Comparison of ENCODE assay signal across 21 cellular contexts in genomic region chr13:30398601-30399072, GRCh38. TPM values are rescaled to one million over a fixed set of nuclear protein-coding genes. Genes with fewer than 3 reads are reported as not detected.
DNase-seq lines count a peak whose midpoint lies in the region; ATAC-seq and TF ChIP-seq lines count a peak whose summit lies in the region.
"Had no signal": no experiment of that assay in that cellular context is flagged by ENCODE, and none has a peak within 500 bp of the region (broad histone marks: within the 10 kb centered on the region; RNA-seq: fewer than 3 reads in every experiment).

No MANE protein-coding gene starts in this region.

- in situ Hi-C loops in GM23248 (cut with MboI), result no loop called here

- H3K9me2 ChIP-seq in GM23248 (ENCODE audit: insufficient read depth), result no peaks in the 10 kb centered on the region

- TF ChIP-seq POLR2A in sigmoid colon (IDR thresholded peaks at IDR 0.05), result no peak

- no peak overlapping the region for H3K9ac ChIP-seq in GM23248

- TF ChIP-seq EP300 in sigmoid colon (IDR thresholded peaks at IDR 0.05), result no peak

- no peaks in the 10 kb centered on the region for H4K20me1 ChIP-seq in GM23248 (ENCODE audit: insufficient read depth)

- no peaks in the 10 kb centered on the region for H3K27me3 ChIP-seq in GM23248 (replicated peaks; ENCODE audit: insufficient read depth)
- H3K27me3 ChIP-seq in sigmoid colon, result no peaks in the 10 kb centered on the region

- H3K4me3 ChIP-seq in GM23248 (no peak overlapping the region), sigmoid colon (no peak overlapping the region)

- WGBS in GM23248 (ENCODE audit: low coverage in 1 of 2, low lambda C conversion rate in 2 of 2, missing lambda C conversion rate in 2 of 2), 2 experiments, result 64 to 71% methylated on average over 7 of the region's 7 CpGs
- 27 to 76% methylated on average over 7 of the region's 7 CpGs for WGBS in sigmoid colon, 2 donors

- DNase-seq in GM23248, result peak; percentile 49
- peak; percentile 52 for DNase-seq in astrocyte of the hippocampus (ENCODE audit: low read depth, low spot score)
- no peak for DNase-seq in left colon
- DNase-seq in sigmoid colon, result no peak
- no peak for DNase-seq in stimulated activated CD4-positive, alpha-beta T cell treated with anti-CD3 and anti-CD28 coated beads, Interleukin-2, amount 100 ng/mL, for 48 hours
- no peak for DNase-seq in Kasumi-1 (lab: John Stamatoyannopoulos, UW)
- DNase-seq: activated CD4-positive, alpha-beta T cell treated with anti-CD3 and anti-CD28 coated beads for 36 hours; activated CD8-positive, alpha-beta memory T cell treated with anti-CD3 and anti-CD28 coated beads for 24 hours; activated naive CD4-positive, alpha-beta T cell; activated T-cell treated with anti-CD3 and anti-CD28 coated beads, Interleukin-2, amount 50 U/mL, for 24 hours; aorta; cerebellar nuclear complex; effector memory CD4-positive, alpha-beta T cell; KG1; NCI-H187 treated with DMSO at 0.1 percent for 48 hours; T-cell had no signal

- no peaks in the 10 kb centered on the region for H3K9me3 ChIP-seq in GM23248 (ENCODE audit: low read depth)
- H3K9me3 ChIP-seq in sigmoid colon, result no peaks in the 10 kb centered on the region

- peaks cover 19% of the 10 kb centered on the region for H3F3A ChIP-seq in GM23248 (ENCODE audit: insufficient read depth)

- no peak for TF ChIP-seq CTCF in sigmoid colon (IDR thresholded peaks at IDR 0.05)

- H3K4me1 ChIP-seq in GM23248 (ENCODE audit: insufficient read depth), result peaks cover 7% of the 10 kb centered on the region; the same call in 1 of the 2 replicates
- peaks cover 0 to 15% (median 2%) of the 10 kb centered on the region in 4 donors for H3K4me1 ChIP-seq in sigmoid colon

- peak; percentile 54 for ATAC-seq in left colon
- ATAC-seq in GM18517 (IDR thresholded peaks at IDR 0.05; ENCODE audit: unreplicated experiment), result no peak
- no peak for ATAC-seq in HG02642 (IDR thresholded peaks at IDR 0.05; ENCODE audit: poor library complexity, unreplicated experiment)
- ATAC-seq: activated CD4-positive, alpha-beta T cell treated with anti-CD3 and anti-CD28 coated beads for 36 hours; natural killer cell treated with Interleukin-12 subunit alpha and Interleukin-12 subunit beta and Interleukin-15 and Interleukin-18, amount 100 ng/mL, for 72 hours; T-cell had no signal

- no peak overlapping the region for H3K4me2 ChIP-seq in GM23248 (ENCODE audit: unreplicated experiment)

- H3K79me2 ChIP-seq in GM23248 (ENCODE audit: insufficient read depth), result no peaks in the 10 kb centered on the region

- H2AFZ ChIP-seq in GM23248, result no peak overlapping the region

- H3K36me3 ChIP-seq in GM23248 (ENCODE audit: low read depth) (no peaks in the 10 kb centered on the region), sigmoid colon (no peaks in the 10 kb centered on the region)

- H3K27ac ChIP-seq in GM23248 (no peak overlapping the region), sigmoid colon (peak overlapping the region in 3 of 4 donors; percentile 38 to 58 (median 44))

- intact Hi-C loops in left colon (cut with DNase I, micrococcal nuclease) (no loop called here), sigmoid colon (cut with DNase I) (no loop called here)

RNA-seq across cellular contexts. Expression of gene UBE2L5, which starts 23.7 kb away (rescaled TPM):
- total RNA-seq in GM23248 (2014; rRNA removed; shearing (Covaris generic)), result not detected in 2 replicates
- polyA plus RNA-seq in GM23248 (2016; fragmentation: Nextera tagmentation; extraction: Ambion mirVana) (not detected in 2 replicates), sigmoid colon (under 1 TPM in 2 of 3 donors, not detected in 1; 0.09 to 0.60 TPM)
- total RNA-seq in left colon (not detected), sigmoid colon (1 to 10 TPM in 1 of 4 donors, under 1 TPM in 1, not detected in 2; 0.95 to 1.6 TPM)
- total RNA-seq: HT-29; natural killer cell treated with Interleukin-12 subunit alpha and Interleukin-12 subunit beta and Interleukin-15 and Interleukin-18, amount 100 ng/mL, for 72 hours; temporal lobe had no signal

Comparison
In these comparisons a context has a peak if more than half of its experiments do, and no peak if none do; other contexts are left out.
1. DNase-seq: peak in GM23248 (single experiment) and astrocyte of the hippocampus (single experiment); none in left colon (0 of 2), sigmoid colon (single experiment), stimulated activated CD4-positive, alpha-beta T cell treated with anti-CD3 and anti-CD28 coated beads, Interleukin-2, amount 100 ng/mL, for 48 hours (0 of 2) and Kasumi-1 (0 of 2).